8 cellular contexts compared by ENCODE assay signal in genomic region chr17:3890082-3890892, GRCh38. TPM values are rescaled to one million over a fixed set of nuclear protein-coding genes. Genes with fewer than 3 reads are reported as not detected.
DNase-seq lines count a peak whose midpoint lies in the region; ATAC-seq lines count a peak whose summit lies in the region.

No MANE protein-coding gene starts in this region.

- H3K27ac ChIP-seq in temporal lobe (ENCODE audit: low read depth, low read length): peak overlapping the region; percentile 48

- ATAC-seq in GM19452 (IDR thresholded peaks at IDR 0.05; ENCODE audit: unreplicated experiment) (no peak), GM19324 (IDR thresholded peaks at IDR 0.05; ENCODE audit: low FRiP score, unreplicated experiment) (no peak)

- DNase-seq in DMS53 treated with DMSO at 0.1 percent for 48 hours (lab: John Stamatoyannopoulos, UW; ENCODE audit: unreplicated experiment) (peak; percentile 73), NCI-H1092 treated with DMSO at 0.1 percent for 48 hours (lab: John Stamatoyannopoulos, UW) (peak; percentile 76), anterior cingulate cortex (lab: John Stamatoyannopoulos, UW) (peak in 37 of 58 donors; percentile 10 to 65 (median 39)), kidney glomerular epithelial cell (lab: John Stamatoyannopoulos, UW) (peak; percentile 89), NCI-H2227 treated with DMSO at 0.1 percent for 48 hours (lab: John Stamatoyannopoulos, UW) (no peak)

RNA-seq across cellular contexts. Expression of gene CAMKK1, which starts 2.6 kb away (rescaled TPM):
- 5.7 TPM for total RNA-seq in temporal lobe

RNA-seq across cellular contexts. Expression of gene P2RX1, which starts 26.0 kb away (rescaled TPM):
- under 0.01 TPM for total RNA-seq in temporal lobe

RNA-seq across cellular contexts. Expression of gene NCBP3, which starts 44.2 kb away (rescaled TPM):
- total RNA-seq in temporal lobe: 21.6 TPM
